In the genomic region with DNA sequence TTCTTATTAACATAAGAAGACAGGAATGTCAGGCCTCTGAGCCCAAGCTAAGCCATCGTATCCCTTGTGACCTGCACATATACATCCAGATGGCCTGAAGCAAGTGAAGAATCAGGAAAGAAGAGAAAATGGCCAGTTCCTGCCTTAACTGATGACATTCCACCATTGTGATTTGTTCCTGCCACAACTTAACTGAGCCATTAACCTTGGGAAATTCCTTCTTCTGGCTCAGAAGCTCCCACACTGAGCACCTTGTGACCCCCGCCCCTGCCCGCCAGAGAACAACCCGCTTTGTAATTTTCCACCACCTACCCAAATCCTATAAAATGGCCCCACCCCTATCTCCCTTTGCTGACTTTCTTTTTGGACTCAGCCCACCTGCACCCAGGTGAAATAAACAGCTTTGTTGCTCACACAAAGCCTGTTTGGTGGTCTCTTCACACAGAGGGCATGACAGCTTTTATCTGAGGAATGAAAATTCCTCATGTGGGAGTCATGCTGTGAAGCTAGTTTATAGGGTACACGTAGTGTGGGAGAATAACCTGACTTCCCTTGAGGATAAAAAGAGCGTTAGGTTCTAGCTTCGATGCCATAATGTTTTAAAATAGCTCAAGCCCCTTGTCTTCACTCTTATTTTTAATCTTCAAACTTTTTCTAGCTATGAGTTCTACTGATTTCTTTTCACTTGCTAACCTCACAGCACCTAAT, we compare ENCODE assay signal across 7 cellular contexts.
DNase-seq lines count a peak whose midpoint lies in the region; ATAC-seq and TF ChIP-seq lines count a peak whose summit lies in the region.
"Not testable (repeated sequence)": the region's sequence is repeated elsewhere in the genome, so short reads cannot be mapped to it uniquely, and the experiment has no call there.

No MANE protein-coding gene starts in this region.

- in situ Hi-C loops in IMR-90 (cut with MboI; ENCODE audit: low sequenced_read_pairs); astrocyte of the spinal cord (cut with HindIII; ENCODE audit: low sequenced_read_pairs): not testable (repeated sequence)

- WGBS in IMR-90 (ENCODE audit: extremely low coverage in 2 of 2, insufficient read length in 1 of 2), 2 experiments, result 93% methylated on average over 3 of the region's 7 CpGs; no CpG with 5 or more reads in 1 of the 2 experiments

- H2AFZ ChIP-seq in IMR-90 (replicated peaks; ENCODE audit: low read length, poor library complexity), result not testable (repeated sequence)

- not testable (repeated sequence) for H2BK120ac ChIP-seq in IMR-90 (ENCODE audit: low read depth, low read length)

- not testable (repeated sequence) for H2BK5ac ChIP-seq in IMR-90 (ENCODE audit: low read depth, low read length, poor library complexity, severe bottlenecking)

- CTCF ChIA-PET in IMR-90 (lab: Yijun Ruan, JAX), result interaction anchor here (0.7 to 1.0 kb wide), 2 partner anchors 11 to 110 kb away, joined by 3 read pairs; no protein-coding TSS in a partner anchor

- H3K9ac ChIP-seq in IMR-90 (ENCODE audit: low read depth, low read length), result not testable (repeated sequence)

- not testable (repeated sequence) for H4K91ac ChIP-seq in IMR-90 (ENCODE audit: insufficient read depth, low read depth, low read length)

- H4K20me1 ChIP-seq in IMR-90 (ENCODE audit: insufficient read depth, low read length), result not testable (repeated sequence)

- not testable (repeated sequence) for H3K4me2 ChIP-seq in IMR-90 (ENCODE audit: low read depth, low read length)

- TF ChIP-seq POLR2A in IMR-90 (IDR thresholded peaks at IDR 0.05; ENCODE audit: low read depth, low read length), result not testable (repeated sequence)

- not testable (repeated sequence) for H3K79me1 ChIP-seq in IMR-90 (ENCODE audit: low read depth in 1 of 2, low read length in 2 of 2)

- not testable (repeated sequence) for H4K5ac ChIP-seq in IMR-90 (ENCODE audit: low read depth, low read length)

- ATAC-seq in IMR-90 (ENCODE audit: low read depth), result not testable (repeated sequence)

- not testable (repeated sequence) for H3K18ac ChIP-seq in IMR-90 (ENCODE audit: low read depth, low read length)

- not testable (repeated sequence) for H3K36me3 ChIP-seq in IMR-90 (ENCODE audit: control insufficient read depth, insufficient read depth, low read length)

- TF ChIP-seq RAD21 in IMR-90 (IDR thresholded peaks at IDR 0.05; ENCODE audit: low read length), result not testable (repeated sequence)

- DNase-seq in EH (ENCODE audit: low read depth), result peak; percentile 60
- not testable (repeated sequence) for DNase-seq in IMR-90
- peak; percentile 72 for DNase-seq in SW480 (ENCODE audit: low spot score)
- DNase-seq in astrocyte of the spinal cord (ENCODE audit: low read depth, low spot score), result peak; percentile 44
- peak; percentile 45 for DNase-seq in fibroblast of pulmonary artery (ENCODE audit: low read depth)
- peak; percentile 66 for DNase-seq in islet precursor cell
- peak; percentile 47 for DNase-seq in renal cortical epithelial cell (ENCODE audit: low read depth)

- not testable (repeated sequence) for H3K23ac ChIP-seq in IMR-90 (ENCODE audit: low read depth, low read length)

- not testable (repeated sequence) for BruUV-seq in IMR-90 (replicated peaks; lab: Mats Ljungman, UMichigan)

- H3K56ac ChIP-seq in IMR-90 (ENCODE audit: extremely low read depth, insufficient read depth, low read length), result not testable (repeated sequence)

- H4K8ac ChIP-seq in IMR-90 (ENCODE audit: low read depth in 2 of 2, low read length in 2 of 2), result not testable (repeated sequence)

- POLR2A ChIA-PET in IMR-90 (lab: Charles Lee; ENCODE audit: unreplicated experiment), result not testable (repeated sequence)

- not testable (repeated sequence) for TF ChIP-seq CTCF in IMR-90 (conservative IDR thresholded peaks at IDR 0.05; ENCODE audit: low read depth, low read length); astrocyte of the spinal cord (IDR thresholded peaks at IDR 0.05; ENCODE audit: low read depth, low read length); fibroblast of pulmonary artery (IDR thresholded peaks at IDR 0.05; ENCODE audit: low read length, missing control alignments)

- 0 out of 3 replicates have a peak overlapping the region, but pooled peaks have one; percentile 4 for H2BK15ac ChIP-seq in IMR-90 (ENCODE audit: low read depth, low read length)

- H2AK9ac ChIP-seq in IMR-90 (replicated peaks; ENCODE audit: low read depth, low read length, poor library complexity), result not testable (repeated sequence)

- not testable (repeated sequence) for H2BK20ac ChIP-seq in IMR-90 (ENCODE audit: low read depth, low read length)

- not testable (repeated sequence) for H3K27me3 ChIP-seq in IMR-90 (ENCODE audit: control insufficient read depth, insufficient read depth, low read length)

- H3K4ac ChIP-seq in IMR-90 (ENCODE audit: low read depth, low read length), result not testable (repeated sequence)

- H3K4me1 ChIP-seq in IMR-90 (ENCODE audit: control insufficient read depth, insufficient read depth, low read length), result not testable (repeated sequence)

- H3K14ac ChIP-seq in IMR-90 (replicated peaks; ENCODE audit: low read depth, low read length), result not testable (repeated sequence)

- not testable (repeated sequence) for H3K9me1 ChIP-seq in IMR-90 (ENCODE audit: insufficient read depth, low read length)

- not testable (repeated sequence) for H2AK5ac ChIP-seq in IMR-90 (ENCODE audit: low read depth, low read length)

- intact Hi-C loops in IMR-90 (cut with micrococcal nuclease), result not testable (repeated sequence)

- H3K9me3 ChIP-seq in IMR-90 (ENCODE audit: control insufficient read depth, insufficient read depth, low read length), result not testable (repeated sequence)

- not testable (repeated sequence) for H3K4me3 ChIP-seq in IMR-90 (ENCODE audit: insufficient read depth, low read depth, low read length); astrocyte of the spinal cord (ENCODE audit: low read depth, low read length); fibroblast of pulmonary artery (replicated peaks; ENCODE audit: low read depth, low read length)

- dilution Hi-C loops in IMR-90 (cut with HindIII; ENCODE audit: low sequenced_read_pairs, unreplicated experiment), result not testable (repeated sequence)

- not testable (repeated sequence) for H3K27ac ChIP-seq in IMR-90 (ENCODE audit: insufficient read depth, low read length)
